Comparison of ENCODE assay signal across 1 cellular context in genomic region chr2:32647180-32647651, GRCh38.
TF ChIP-seq lines count a peak whose summit lies in the region.

No MANE protein-coding gene starts in this region.

TF ChIP-seq in GM12878, 131 proteins besides CTCF, POLR2A, EP300 and RAD21 (continued from another document):
- TF ChIP-seq ELK1 (IDR thresholded peaks at IDR 0.05; ENCODE audit: low read depth, low read length): no peak
- TF ChIP-seq ZBED1 (IDR thresholded peaks at IDR 0.05; ENCODE audit: borderline replicate concordance): no peak
- no peak for TF ChIP-seq ZNF274 (IDR thresholded peaks at IDR 0.05; ENCODE audit: insufficient read depth, insufficient read length)
- no peak for TF ChIP-seq IKZF2 (IDR thresholded peaks at IDR 0.05)
